In the genomic region with DNA sequence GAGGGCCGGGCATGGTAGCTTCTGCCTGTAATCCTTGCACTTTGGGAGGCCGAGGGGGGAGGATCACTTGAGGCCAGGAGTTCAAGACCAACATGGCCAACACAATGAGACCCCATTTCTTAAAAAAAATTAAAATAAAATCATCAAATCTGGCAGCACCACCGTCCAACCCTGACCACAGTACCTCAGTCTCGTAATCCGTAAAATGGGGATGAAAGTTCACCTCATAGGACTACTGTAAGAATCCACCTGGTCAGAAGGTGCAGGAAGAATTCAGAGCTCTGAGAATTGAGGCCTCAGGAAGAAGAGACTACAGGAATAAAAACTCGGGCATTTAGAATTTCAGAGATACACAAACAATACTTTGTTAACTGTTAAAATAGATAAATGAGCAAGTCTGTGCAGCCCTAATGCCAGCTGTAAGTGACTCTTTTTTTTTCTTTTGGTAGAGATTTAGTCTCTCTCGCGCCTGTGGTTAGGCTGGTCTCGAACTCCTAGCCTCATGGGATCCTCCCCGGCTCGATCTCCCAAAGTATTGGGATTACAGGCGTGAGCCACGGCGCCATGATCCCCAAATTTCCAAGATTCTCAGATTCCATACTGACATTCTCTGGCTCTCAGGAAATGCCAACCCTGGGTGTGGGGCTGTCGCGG, we compare ENCODE assay signal across 17 cellular contexts. TPM values are rescaled to one million over a fixed set of nuclear protein-coding genes. Genes with fewer than 3 reads are reported as not detected.
DNase-seq lines count a peak whose midpoint lies in the region; ATAC-seq, FAIRE-seq and TF ChIP-seq lines count a peak whose summit lies in the region.
"Had no signal": no experiment of that assay in that cellular context is flagged by ENCODE, and none has a peak within 500 bp of the region (broad histone marks: within the 10 kb centered on the region; RNA-seq: fewer than 3 reads in every experiment).

No MANE protein-coding gene starts in this region.

- H3K27ac Mint-ChIP-seq in activated CD8-positive, alpha-beta T cell treated with anti-CD3 and anti-CD28 coated beads for 36 hours: no peak overlapping the region
- no peak overlapping the region for H3K27ac Mint-ChIP-seq in activated CD8-positive, alpha-beta T cell treated with anti-CD3 and anti-CD28 coated beads, Interleukin-2, amount 10 ng/mL, durations not matched to agents 7 days and 5 days
- H3K27ac Mint-ChIP-seq: activated CD4-positive, alpha-beta T cell treated with anti-CD3 and anti-CD28 coated beads for 36 hours; CD4-positive, alpha-beta memory T cell; nephron had no signal

- no peak for FAIRE-seq in K562 (lab: Jason Lieb, UNC)

- 58% methylated on average over 14 of the region's 16 CpGs for WGBS in K562 (ENCODE audit: insufficient coverage, low coverage, missing lambda C conversion rate)
- 56 to 59% methylated on average over 14 to 16 of the region's 16 CpGs for WGBS in testis, 2 donors

- H3K9me1 ChIP-seq in K562 (ENCODE audit: control insufficient read depth, insufficient read depth, low read length): no peaks in the 10 kb centered on the region

- peak; percentile 36 for DNase-seq in activated CD8-positive, alpha-beta T cell treated with anti-CD3 and anti-CD28 coated beads for 36 hours
- no peak for DNase-seq in activated CD8-positive, alpha-beta T cell treated with anti-CD3 and anti-CD28 coated beads, Interleukin-2, amount 10 ng/mL, durations not matched to agents 7 days and 5 days
- DNase-seq in K562 (ENCODE audit: extremely low read depth in 1 of 4, low spot score in 3 of 4) (no peak), testis (no peak), sciatic nerve (ENCODE audit: low spot score) (no peak), HT-29 (ENCODE audit: low spot score) (no peak), HEK293T (ENCODE audit: extremely low spot score) (no peak)
- DNase-seq: CD4-positive, alpha-beta memory T cell; GF-D8; kidney glomerular epithelial cell; NCI-H1048; T-helper 1 cell had no signal

- no peak overlapping the region for H3K4me3 ChIP-seq in K562
- H3K4me3 ChIP-seq in iPS-15b (ENCODE audit: low read depth, low read length): peak overlapping the region; percentile 28
- H3K4me3 ChIP-seq in testis: no peak overlapping the region
- H3K4me3 ChIP-seq: gastroesophageal sphincter had no signal

- no peak overlapping the region for H3K4me3 Mint-ChIP-seq in activated CD8-positive, alpha-beta T cell treated with anti-CD3 and anti-CD28 coated beads for 36 hours
- no peak overlapping the region for H3K4me3 Mint-ChIP-seq in activated CD8-positive, alpha-beta T cell treated with anti-CD3 and anti-CD28 coated beads, Interleukin-2, amount 10 ng/mL, durations not matched to agents 7 days and 5 days
- H3K4me3 Mint-ChIP-seq: activated CD4-positive, alpha-beta T cell treated with anti-CD3 and anti-CD28 coated beads for 36 hours; nephron had no signal

- H3K4me2 ChIP-seq in K562 (ENCODE audit: insufficient read depth, low read length): no peak overlapping the region

- ATAC-seq in activated CD8-positive, alpha-beta T cell treated with anti-CD3 and anti-CD28 coated beads for 36 hours: no peak
- ATAC-seq in activated CD8-positive, alpha-beta T cell treated with anti-CD3 and anti-CD28 coated beads, Interleukin-2, amount 10 ng/mL, durations not matched to agents 7 days and 5 days: no peak
- ATAC-seq in K562 (no peak), sciatic nerve (no peak)
- ATAC-seq: activated CD4-positive, alpha-beta T cell treated with anti-CD3 and anti-CD28 coated beads for 36 hours; gastroesophageal sphincter had no signal

- peaks cover 47% of the 10 kb centered on the region for H3K27me3 Mint-ChIP-seq in activated CD8-positive, alpha-beta T cell treated with anti-CD3 and anti-CD28 coated beads for 36 hours
- H3K27me3 Mint-ChIP-seq in activated CD8-positive, alpha-beta T cell treated with anti-CD3 and anti-CD28 coated beads, Interleukin-2, amount 10 ng/mL, durations not matched to agents 7 days and 5 days (ENCODE audit: low read depth): peaks cover 37% of the 10 kb centered on the region

- H3K36me3 ChIP-seq in K562 (ENCODE audit: control insufficient read depth, insufficient read depth, low read length): no peaks in the 10 kb centered on the region
- H3K36me3 ChIP-seq in iPS-15b (ENCODE audit: control insufficient read depth, insufficient read depth, low read length): peaks cover 3% of the 10 kb centered on the region
- H3K36me3 ChIP-seq in testis (ENCODE audit: low read depth, missing control alignments): no peaks in the 10 kb centered on the region
- H3K36me3 ChIP-seq: gastroesophageal sphincter had no signal

- no peak for TF ChIP-seq RAD21 in K562 (CRISPR knock-in tag; conservative IDR thresholded peaks at IDR 0.05 in 1 of 2, IDR thresholded peaks at IDR 0.05 in 1 of 2)

- H3K9me3 Mint-ChIP-seq in activated CD8-positive, alpha-beta T cell treated with anti-CD3 and anti-CD28 coated beads for 36 hours: no peaks in the 10 kb centered on the region
- H3K9me3 Mint-ChIP-seq in activated CD8-positive, alpha-beta T cell treated with anti-CD3 and anti-CD28 coated beads, Interleukin-2, amount 10 ng/mL, durations not matched to agents 7 days and 5 days (ENCODE audit: insufficient read depth): no peaks in the 10 kb centered on the region
- H3K9me3 Mint-ChIP-seq: CD4-positive, alpha-beta memory T cell; nephron had no signal

- CTCF ChIA-PET in activated CD8-positive, alpha-beta T cell treated with anti-CD3 and anti-CD28 coated beads for 36 hours (lab: Charles Lee): interaction anchor here (0.6 to 3.7 kb wide), 25 partner anchors 8 to 310 kb away, joined by 3 to 32 read pairs (median 4); no protein-coding TSS in a partner anchor
- CTCF ChIA-PET in activated CD8-positive, alpha-beta T cell treated with anti-CD3 and anti-CD28 coated beads, Interleukin-2, amount 10 ng/mL, durations not matched to agents 7 days and 5 days (lab: Charles Lee): interaction anchor here (0.7 to 6.1 kb wide), 11 partner anchors 8 to 83 kb away, joined by 3 to 64 read pairs (median 5); a partner anchor contains a TSS
- CTCF ChIA-PET in K562 (lab: Yijun Ruan, JAX; ENCODE audit: low intra/inter-chr PET ratio) (interaction anchor here (0.6 to 1.1 kb wide), 2 partner anchors 83 to 150 kb away, joined by 3 to 4 read pairs; no protein-coding TSS in a partner anchor), HEK293T (lab: Yijun Ruan, JAX) (interaction anchor here (0.7 to 1.7 kb wide), 12 partner anchors 8 to 311 kb away, joined by 3 to 10 read pairs (median 4); no protein-coding TSS in a partner anchor)

- no peaks in the 10 kb centered on the region for H3K27me3 ChIP-seq in K562 (ENCODE audit: control insufficient read depth in 2 of 2, insufficient read depth in 2 of 2, low read length in 2 of 2)
- peaks cover 24% of the 10 kb centered on the region for H3K27me3 ChIP-seq in iPS-15b (ENCODE audit: control insufficient read depth, insufficient read depth, low read length)
- H3K27me3 ChIP-seq in testis: no peaks in the 10 kb centered on the region

- H3K9me3 ChIP-seq in K562 (replicated peaks; ENCODE audit: control insufficient read depth, insufficient read depth, low read depth, low read length): no peaks in the 10 kb centered on the region
- H3K9me3 ChIP-seq in iPS-15b (ENCODE audit: control insufficient read depth, insufficient read depth, low read length): no peaks in the 10 kb centered on the region
- no peaks in the 10 kb centered on the region for H3K9me3 ChIP-seq in testis
- H3K9me3 ChIP-seq: gastroesophageal sphincter had no signal

- intact Hi-C loops in activated CD8-positive, alpha-beta T cell treated with anti-CD3 and anti-CD28 coated beads for 36 hours (cut with micrococcal nuclease): no loop called here
- intact Hi-C loops in K562 (cut with micrococcal nuclease) (no loop called here), testis (cut with DNase I; ENCODE audit: low total_unique reads) (no loop called here), sciatic nerve (cut with DNase I) (no loop called here)

- peaks cover 26% of the 10 kb centered on the region for H3K4me1 Mint-ChIP-seq in activated CD8-positive, alpha-beta T cell treated with anti-CD3 and anti-CD28 coated beads for 36 hours (ENCODE audit: low read depth)
- peaks cover 42% of the 10 kb centered on the region for H3K4me1 Mint-ChIP-seq in activated CD8-positive, alpha-beta T cell treated with anti-CD3 and anti-CD28 coated beads, Interleukin-2, amount 10 ng/mL, durations not matched to agents 7 days and 5 days (ENCODE audit: low read depth)

- no TSS peak for BruUV-seq in K562 (replicated peaks; lab: Mats Ljungman, UMichigan)

- in situ Hi-C loops in K562 (cut with MboI): no loop called here

- H3K27ac ChIP-seq in K562 (ENCODE audit: extremely low read depth, low read depth, low read length): no peak overlapping the region
- no peak overlapping the region for H3K27ac ChIP-seq in testis

- H4K20me1 ChIP-seq in K562 (replicated peaks; ENCODE audit: control insufficient read depth, insufficient read depth, low read length): no peaks in the 10 kb centered on the region

- H2AFZ ChIP-seq in K562 (ENCODE audit: low read depth, low read length): no peak overlapping the region

- H3K4me1 ChIP-seq in K562 (replicated peaks in 1 of 2; ENCODE audit: control insufficient read depth in 2 of 2, insufficient read depth in 2 of 2, low read length in 2 of 2) (peaks cover 22 to 61% of the 10 kb centered on the region in 2 experiments; a peak in 4 of 5 replicates), iPS-15b (ENCODE audit: control insufficient read depth, insufficient read depth, low read length) (peaks cover 8% of the 10 kb centered on the region), testis (peaks cover 21% of the 10 kb centered on the region)

- POLR2A ChIA-PET in activated CD8-positive, alpha-beta T cell treated with anti-CD3 and anti-CD28 coated beads for 36 hours (lab: Charles Lee): interaction anchor here (0.6 to 1.1 kb wide), 2 partner anchors 31 to 77 kb away, joined by 4 read pairs; no protein-coding TSS in a partner anchor
- POLR2A ChIA-PET in activated CD8-positive, alpha-beta T cell treated with anti-CD3 and anti-CD28 coated beads, Interleukin-2, amount 10 ng/mL, durations not matched to agents 7 days and 5 days (lab: Charles Lee): interaction anchor here (0.6 kb wide), 1 partner anchor 32 kb away, joined by 3 read pairs; no protein-coding TSS in a partner anchor
- POLR2A ChIA-PET in K562 (lab: Yijun Ruan, JAX) (interaction anchor here (0.6 to 3.6 kb wide), 8 partner anchors 10 to 680 kb away, joined by 3 to 13 read pairs (median 3); a partner anchor contains a TSS), HEK293T (lab: Yijun Ruan, JAX) (interaction anchor here (0.8 to 1.5 kb wide), 6 partner anchors 23 to 84 kb away, joined by 3 to 9 read pairs (median 4); no protein-coding TSS in a partner anchor)

- H3K9ac ChIP-seq in K562 (ENCODE audit: insufficient read depth in 1 of 2, low read depth in 2 of 2, low read length in 2 of 2): peak overlapping the region in 1 of 2 experiments; percentile 87; a peak in 2 of 4 replicates
- no peak overlapping the region for H3K9ac ChIP-seq in iPS-15b (ENCODE audit: low read depth, low read length)

- peak; percentile 50 for TF ChIP-seq CTCF in activated CD8-positive, alpha-beta T cell treated with anti-CD3 and anti-CD28 coated beads for 36 hours (IDR thresholded peaks at IDR 0.05)
- peak in 1 of 3 experiments; percentile 82; a peak in 2 of 6 replicates for TF ChIP-seq CTCF in K562 (IDR thresholded peaks at IDR 0.05 in 2 of 3, conservative IDR thresholded peaks at IDR 0.05 in 1 of 3; ENCODE audit: insufficient read depth in 2 of 3, low read depth in 1 of 3, low read length in 3 of 3)
- TF ChIP-seq CTCF in testis (IDR thresholded peaks at IDR 0.05): peak in 2 of 3 experiments; percentile 15 to 57

- no peak for TF ChIP-seq EP300 in K562 (IDR thresholded peaks at IDR 0.05; ENCODE audit: low read length)

- no peak for TF ChIP-seq POLR2A in K562 (conservative IDR thresholded peaks at IDR 0.05)
- no peak for TF ChIP-seq POLR2A in testis (IDR thresholded peaks at IDR 0.05)

- peaks cover 2% of the 10 kb centered on the region for H3K36me3 Mint-ChIP-seq in activated CD8-positive, alpha-beta T cell treated with anti-CD3 and anti-CD28 coated beads for 36 hours (ENCODE audit: low read depth)
- peaks cover 6% of the 10 kb centered on the region for H3K36me3 Mint-ChIP-seq in activated CD8-positive, alpha-beta T cell treated with anti-CD3 and anti-CD28 coated beads, Interleukin-2, amount 10 ng/mL, durations not matched to agents 7 days and 5 days (ENCODE audit: low read depth)

- peaks cover 25% of the 10 kb centered on the region for H3K79me2 ChIP-seq in K562 (ENCODE audit: control insufficient read depth, insufficient read depth, low read length)

RNA-seq across cellular contexts. Expression of a gene that starts 2.9 kb away (rescaled TPM):
- 1 to 10 TPM; 4.6 to 5.8 TPM for total RNA-seq in activated CD8-positive, alpha-beta T cell treated with anti-CD3 and anti-CD28 coated beads for 36 hours
- total RNA-seq in activated CD8-positive, alpha-beta T cell treated with anti-CD3 and anti-CD28 coated beads, Interleukin-2, amount 10 ng/mL, durations not matched to agents 7 days and 5 days: 10 to 100 TPM; 11.8 to 13.4 TPM
- 13.7 and 25.0 TPM in 2 replicates for total RNA-seq in K562 (2011; cell fraction: chromatin; rRNA removed; ENCODE audit: low replicate concordance)
- 14.5 and 17.6 TPM in 2 replicates for total RNA-seq in K562 (2011; cell fraction: nucleolus; rRNA removed)
- 15.8 and 21.6 TPM in 2 replicates for total RNA-seq in K562 (2011; cell fraction: nucleoplasm; rRNA removed)
- total RNA-seq in K562 (2014; rRNA removed) (2.3 TPM in 2 replicates), K562 (2014; rRNA removed; fragmentation: Illumina TruSeq; extraction: Trizol) (0.84 and 1.0 TPM in 2 replicates), K562 (2015; rRNA removed; fragmentation: Illumina TruSeq; extraction: Trizol) (0.83 and 0.94 TPM in 2 replicates), K562 (2021) (4.5 and 6.7 TPM in 2 replicates), testis (10 to 100 TPM in 1 of 2 donors, 1 to 10 TPM in 1; 9.7 to 12.2 TPM), sciatic nerve (20.7 TPM)
- polyA plus RNA-seq in K562 (2011; rRNA removed) (2.0 and 6.6 TPM in 2 replicates), K562 (2014; fragmentation: Illumina TruSeq; extraction: Trizol) (2.7 and 3.6 TPM in 2 replicates), K562 (2014; fragmentation: Nextera tagmentation; extraction: Ambion mirVana) (under 1 TPM; 0.32 to 0.82 TPM), K562 (2014; rRNA removed) (1.7 and 3.7 TPM in 2 replicates), testis (ENCODE audit: insufficient read depth, low read depth, low replicate concordance) (13.3 TPM)
- 2.6 and 3.5 TPM in 2 replicates for polyA plus RNA-seq in K562 (2011; cell fraction: cytosol; rRNA removed)
- 16.5 and 21.1 TPM in 2 replicates for polyA plus RNA-seq in K562 (2011; cell fraction: nucleus; rRNA removed)
- polyA plus RNA-seq in K562 (2012): 7.4 and 23.3 TPM in 2 replicates
- 1.6 and 2.6 TPM in 2 replicates for polyA minus RNA-seq in K562 (2011; rRNA and poly(A)+ RNA removed)
- 2.4 and 7.6 TPM in 2 replicates for polyA minus RNA-seq in K562 (2011; cell fraction: cytosol; rRNA and poly(A)+ RNA removed)
- polyA minus RNA-seq in K562 (2011; cell fraction: nucleus; rRNA and poly(A)+ RNA removed): 3.1 and 6.1 TPM in 2 replicates
- 47.8 and 48.0 TPM in 2 replicates for total RNA-seq in HT-29 (2014; rRNA removed; shearing (Covaris generic))
- total RNA-seq: skeletal muscle tissue had no signal

RNA-seq across cellular contexts. Expression of a gene that starts 4.5 kb away (rescaled TPM):
- total RNA-seq in activated CD8-positive, alpha-beta T cell treated with anti-CD3 and anti-CD28 coated beads for 36 hours: 10 to 100 TPM in 1 of 2 experiments, 1 to 10 TPM in 1; 9.8 to 11.6 TPM
- 10 to 100 TPM in 1 of 2 experiments, 1 to 10 TPM in 1; 9.5 to 10.6 TPM for total RNA-seq in activated CD8-positive, alpha-beta T cell treated with anti-CD3 and anti-CD28 coated beads, Interleukin-2, amount 10 ng/mL, durations not matched to agents 7 days and 5 days
- 7.5 and 14.6 TPM in 2 replicates for total RNA-seq in K562 (2011; cell fraction: chromatin; rRNA removed; ENCODE audit: low replicate concordance)
- 11.1 and 14.3 TPM in 2 replicates for total RNA-seq in K562 (2011; cell fraction: nucleolus; rRNA removed)
- total RNA-seq in K562 (2011; cell fraction: nucleoplasm; rRNA removed): 9.8 and 10.3 TPM in 2 replicates
- total RNA-seq in K562 (2014; rRNA removed) (36.6 and 50.6 TPM in 2 replicates), K562 (2014; rRNA removed; fragmentation: Illumina TruSeq; extraction: Trizol) (19.7 and 22.7 TPM in 2 replicates), K562 (2015; rRNA removed; fragmentation: Illumina TruSeq; extraction: Trizol) (50.1 and 51.0 TPM in 2 replicates), K562 (2021) (27.4 and 32.1 TPM in 2 replicates), testis (10 to 100 TPM; 10.2 to 12.1 TPM), sciatic nerve (2.3 TPM)
- polyA plus RNA-seq in K562 (2011; rRNA removed) (8.5 and 9.7 TPM in 2 replicates), K562 (2014; fragmentation: Illumina TruSeq; extraction: Trizol) (32.6 and 37.4 TPM in 2 replicates), K562 (2014; fragmentation: Nextera tagmentation; extraction: Ambion mirVana) (1 to 10 TPM; 3.0 to 6.4 TPM), K562 (2014; rRNA removed) (29.2 and 31.7 TPM in 2 replicates), testis (ENCODE audit: insufficient read depth, low read depth, low replicate concordance) (5.8 TPM)
- 11.0 and 17.1 TPM in 2 replicates for polyA plus RNA-seq in K562 (2011; cell fraction: cytosol; rRNA removed)
- 3.6 and 6.6 TPM in 2 replicates for polyA plus RNA-seq in K562 (2011; cell fraction: nucleus; rRNA removed)
- 5.1 and 14.9 TPM in 2 replicates for polyA plus RNA-seq in K562 (2012)
- 4.5 and 4.9 TPM in 2 replicates for polyA minus RNA-seq in K562 (2011; rRNA and poly(A)+ RNA removed)
- 12.2 and 12.9 TPM in 2 replicates for polyA minus RNA-seq in K562 (2011; cell fraction: cytosol; rRNA and poly(A)+ RNA removed)
- polyA minus RNA-seq in K562 (2011; cell fraction: nucleus; rRNA and poly(A)+ RNA removed): 3.0 and 3.8 TPM in 2 replicates
- 51.7 and 68.2 TPM in 2 replicates for total RNA-seq in HT-29 (2014; rRNA removed; shearing (Covaris generic))

RNA-seq across cellular contexts. Expression of a gene that starts 21.8 kb away (rescaled TPM):
- 10 to 100 TPM; 41.6 to 46.5 TPM for total RNA-seq in activated CD8-positive, alpha-beta T cell treated with anti-CD3 and anti-CD28 coated beads for 36 hours
- 10 to 100 TPM; 57.5 to 64.8 TPM for total RNA-seq in activated CD8-positive, alpha-beta T cell treated with anti-CD3 and anti-CD28 coated beads, Interleukin-2, amount 10 ng/mL, durations not matched to agents 7 days and 5 days
- 39.0 and 101 TPM in 2 replicates for total RNA-seq in K562 (2011; cell fraction: chromatin; rRNA removed; ENCODE audit: low replicate concordance)
- 64.0 and 74.7 TPM in 2 replicates for total RNA-seq in K562 (2011; cell fraction: nucleolus; rRNA removed)
- total RNA-seq in K562 (2011; cell fraction: nucleoplasm; rRNA removed): 56.7 and 74.6 TPM in 2 replicates
- total RNA-seq in K562 (2014; rRNA removed): 87.1 and 89.4 TPM in 2 replicates
- total RNA-seq in K562 (2014; rRNA removed; fragmentation: Illumina TruSeq; extraction: Trizol): 31.1 and 37.7 TPM in 2 replicates
- 49.9 and 57.3 TPM in 2 replicates for total RNA-seq in K562 (2015; rRNA removed; fragmentation: Illumina TruSeq; extraction: Trizol)
- 75.1 and 75.5 TPM in 2 replicates for total RNA-seq in K562 (2021)
- 60.0 and 67.5 TPM in 2 replicates for polyA plus RNA-seq in K562 (2011; rRNA removed)
- polyA plus RNA-seq in K562 (2011; cell fraction: cytosol; rRNA removed): 85.4 and 165 TPM in 2 replicates
- 90.3 and 164 TPM in 2 replicates for polyA plus RNA-seq in K562 (2011; cell fraction: nucleus; rRNA removed)
- polyA plus RNA-seq in K562 (2012): 61.5 and 139 TPM in 2 replicates
- polyA plus RNA-seq in K562 (2014; fragmentation: Illumina TruSeq; extraction: Trizol): 70.3 and 86.8 TPM in 2 replicates
- polyA plus RNA-seq in K562 (2014; fragmentation: Nextera tagmentation; extraction: Ambion mirVana): 10 to 100 TPM in 1 of 2 experiments, 1 to 10 TPM in 1; 9.3 to 17.0 TPM
- polyA plus RNA-seq in K562 (2014; rRNA removed): 92.6 and 95.8 TPM in 2 replicates
- polyA minus RNA-seq in K562 (2011; rRNA and poly(A)+ RNA removed): 19.6 and 33.4 TPM in 2 replicates
- polyA minus RNA-seq in K562 (2011; cell fraction: cytosol; rRNA and poly(A)+ RNA removed): 57.8 and 74.6 TPM in 2 replicates
- polyA minus RNA-seq in K562 (2011; cell fraction: nucleus; rRNA and poly(A)+ RNA removed): 37.8 and 41.3 TPM in 2 replicates
- total RNA-seq in testis: 10 to 100 TPM; 71.8 to 95.7 TPM
- 112 TPM for polyA plus RNA-seq in testis (ENCODE audit: insufficient read depth, low read depth, low replicate concordance)
- total RNA-seq in sciatic nerve: 58.6 TPM
- total RNA-seq in HT-29 (2014; rRNA removed; shearing (Covaris generic)): 154 and 159 TPM in 2 replicates

RNA-seq across cellular contexts. Expression of a gene that starts 31.6 kb away (rescaled TPM):
- total RNA-seq in activated CD8-positive, alpha-beta T cell treated with anti-CD3 and anti-CD28 coated beads for 36 hours: 10 to 100 TPM; 23.2 to 25.6 TPM
- 10 to 100 TPM; 23.7 to 24.4 TPM for total RNA-seq in activated CD8-positive, alpha-beta T cell treated with anti-CD3 and anti-CD28 coated beads, Interleukin-2, amount 10 ng/mL, durations not matched to agents 7 days and 5 days
- 133 and 285 TPM in 2 replicates for total RNA-seq in K562 (2011; cell fraction: chromatin; rRNA removed; ENCODE audit: low replicate concordance)
- total RNA-seq in K562 (2011; cell fraction: nucleolus; rRNA removed): 121 and 134 TPM in 2 replicates
- total RNA-seq in K562 (2011; cell fraction: nucleoplasm; rRNA removed): 92.9 and 95.2 TPM in 2 replicates
- total RNA-seq in K562 (2014; rRNA removed) (26.4 and 29.8 TPM in 2 replicates), K562 (2014; rRNA removed; fragmentation: Illumina TruSeq; extraction: Trizol) (12.0 and 15.0 TPM in 2 replicates), K562 (2015; rRNA removed; fragmentation: Illumina TruSeq; extraction: Trizol) (12.9 and 13.9 TPM in 2 replicates), K562 (2021) (55.9 and 57.7 TPM in 2 replicates), testis (10 to 100 TPM; 46.4 to 49.8 TPM), sciatic nerve (17.7 TPM)
- polyA plus RNA-seq in K562 (2011; rRNA removed) (23.4 and 52.4 TPM in 2 replicates), K562 (2014; fragmentation: Illumina TruSeq; extraction: Trizol) (28.5 and 32.7 TPM in 2 replicates), K562 (2014; fragmentation: Nextera tagmentation; extraction: Ambion mirVana) (1 to 10 TPM; 2.2 to 2.4 TPM), K562 (2014; rRNA removed) (31.1 and 31.6 TPM in 2 replicates), testis (ENCODE audit: insufficient read depth, low read depth, low replicate concordance) (37.5 TPM)
- polyA plus RNA-seq in K562 (2011; cell fraction: cytosol; rRNA removed): 23.5 and 48.2 TPM in 2 replicates
- polyA plus RNA-seq in K562 (2011; cell fraction: nucleus; rRNA removed): 142 and 172 TPM in 2 replicates
- 37.7 and 45.1 TPM in 2 replicates for polyA plus RNA-seq in K562 (2012)
- 51.5 and 54.5 TPM in 2 replicates for polyA minus RNA-seq in K562 (2011; rRNA and poly(A)+ RNA removed)
- 26.8 and 33.6 TPM in 2 replicates for polyA minus RNA-seq in K562 (2011; cell fraction: cytosol; rRNA and poly(A)+ RNA removed)
- polyA minus RNA-seq in K562 (2011; cell fraction: nucleus; rRNA and poly(A)+ RNA removed): 37.0 and 57.0 TPM in 2 replicates
- total RNA-seq in HT-29 (2014; rRNA removed; shearing (Covaris generic)): 40.9 and 49.8 TPM in 2 replicates
